Comparison of ENCODE assay signal across 9 cellular contexts in genomic region chr7:106110238-106110560, GRCh38. TPM values are rescaled to one million over a fixed set of nuclear protein-coding genes. Genes with fewer than 3 reads are reported as not detected.
A peak's percentile ranks its signal among the peaks of the same experiment; 100 is the strongest.
DNase-seq lines count a peak whose midpoint lies in the region; ATAC-seq, FAIRE-seq and TF ChIP-seq lines count a peak whose summit lies in the region.
"Had no signal": no experiment of that assay in that cellular context is flagged by ENCODE, and none has a peak within 500 bp of the region (broad histone marks: within the 10 kb centered on the region; RNA-seq: fewer than 3 reads in every experiment).

No MANE protein-coding gene starts in this region.

- no peaks in the 10 kb centered on the region for H3K27me3 ChIP-seq in left ventricle myocardium inferior (ENCODE audit: low read depth)
- H3K27me3 ChIP-seq in upper lobe of right lung: no peaks in the 10 kb centered on the region

- intact Hi-C loops in left ventricle myocardium inferior (cut with micrococcal nuclease): no loop called here
- intact Hi-C loops in cardiac septum (cut with DNase I): loop anchor here (5.0 kb wide), 1 partner anchor 42 kb away; no protein-coding TSS in a partner anchor
- intact Hi-C loops in upper lobe of right lung (cut with DNase I): no loop called here
- intact Hi-C loops in posterior vena cava (cut with DNase I): loop anchor here (5.0 to 10.0 kb wide), 2 partner anchors 45 to 1477 kb away; no protein-coding TSS in a partner anchor

- DNase-seq in left ventricle myocardium inferior: no peak
- DNase-seq in cardiac septum (ENCODE audit: low spot score): no peak
- peak; percentile 41 for DNase-seq in kidney glomerular epithelial cell (lab: John Stamatoyannopoulos, UW)
- DNase-seq in upper lobe of right lung: no peak
- no peak for DNase-seq in GM12891 (ENCODE audit: insufficient read length, low spot score)
- DNase-seq in NCI-H128 (lab: John Stamatoyannopoulos, UW; ENCODE audit: unreplicated experiment): no peak
- DNase-seq in posterior vena cava (ENCODE audit: low spot score): no peak
- DNase-seq: NCI-H2029 had no signal

- H3K27ac ChIP-seq in left ventricle myocardium inferior (replicated peaks): peak overlapping the region; percentile 100
- peak overlapping the region; percentile 99 for H3K27ac ChIP-seq in VCaP
- H3K27ac ChIP-seq in upper lobe of right lung: no peak overlapping the region

- FAIRE-seq in GM12891 (lab: Jason Lieb, UNC): no peak

- H3K9me3 ChIP-seq in left ventricle myocardium inferior (replicated peaks): no peaks in the 10 kb centered on the region
- H3K9me3 ChIP-seq in upper lobe of right lung: no peaks in the 10 kb centered on the region

- ATAC-seq in upper lobe of right lung: no peak

- H3K36me3 ChIP-seq in left ventricle myocardium inferior (no peaks in the 10 kb centered on the region), upper lobe of right lung (no peaks in the 10 kb centered on the region)

- TF ChIP-seq CTCF in left ventricle myocardium inferior (IDR thresholded peaks at IDR 0.05; ENCODE audit: borderline replicate concordance): no peak
- TF ChIP-seq CTCF in VCaP (conservative IDR thresholded peaks at IDR 0.05): no peak
- TF ChIP-seq CTCF in upper lobe of right lung (IDR thresholded peaks at IDR 0.05): no peak

- H3K4me1 ChIP-seq in left ventricle myocardium inferior (peaks cover 68% of the 10 kb centered on the region), upper lobe of right lung (peaks cover 34% of the 10 kb centered on the region)

- TF ChIP-seq POLR2A in GM12891 (IDR thresholded peaks at IDR 0.05; ENCODE audit: low read depth, low read length): no peak

- H3K4me3 ChIP-seq in left ventricle myocardium inferior (peak overlapping the region; percentile 71), upper lobe of right lung (peak overlapping the region; percentile 66)

TF ChIP-seq in GM12891, 5 proteins besides CTCF, POLR2A, EP300 and RAD21:
- TF ChIP-seq POU2F2 (IDR thresholded peaks at IDR 0.05; ENCODE audit: low read depth, low read length) (no peak), SPI1 (IDR thresholded peaks at IDR 0.05; ENCODE audit: low read depth, low read length) (no peak), TAF1 (IDR thresholded peaks at IDR 0.05; ENCODE audit: low read depth, low read length) (no peak), POLR2AphosphoS5 (IDR thresholded peaks at IDR 0.05; ENCODE audit: low read depth, low read length) (no peak), PAX5 (IDR thresholded peaks at IDR 0.05; ENCODE audit: insufficient read depth, low read length, severe bottlenecking) (no peak)

RNA-seq across cellular contexts. Expression of gene SYPL1, which starts 1.9 kb away (rescaled TPM):
- total RNA-seq in left ventricle myocardium inferior (83.6 TPM), cardiac septum (58.3 TPM), upper lobe of right lung (92.4 TPM), posterior vena cava (10 to 100 TPM; 81.4 to 89.8 TPM)
- polyA plus RNA-seq in GM12891 (2012; ENCODE audit: low read depth, missing spikeins): 29.5 TPM

Comparison
In these comparisons a context has a peak if more than half of its experiments do, and no peak if none do; other contexts are left out.
1. intact Hi-C loops: an anchor here in cardiac septum (5.0 kb wide) and posterior vena cava (5.0 to 10.0 kb wide); none called in left ventricle myocardium inferior and upper lobe of right lung.